In genomic region chr17:32092062-32092461, GRCh38 we compare ENCODE assay signal across 4 cellular contexts. TPM values are rescaled to one million over a fixed set of nuclear protein-coding genes. Genes with fewer than 3 reads are reported as not detected.
A peak's percentile ranks its signal among the peaks of the same experiment; 100 is the strongest.
DNase-seq lines count a peak whose midpoint lies in the region; ATAC-seq, FAIRE-seq and TF ChIP-seq lines count a peak whose summit lies in the region.
"Not testable (repeated sequence)": the region's sequence is repeated elsewhere in the genome, so short reads cannot be mapped to it uniquely, and the experiment has no call there.

No MANE protein-coding gene starts in this region.

- H2BK12ac ChIP-seq in H9 (ENCODE audit: insufficient read length, low read depth, low read length); neuronal stem cell (ENCODE audit: low read length): not testable (repeated sequence)
- H2BK12ac ChIP-seq in H1 (ENCODE audit: low read depth, low read length), result peak overlapping the region; percentile 90; the same call in 1 of the 2 replicates

- H3K4me3 Mint-ChIP-seq in H9, WTC11: not testable (repeated sequence)

- H3K4me2 ChIP-seq in H9 (ENCODE audit: insufficient read depth, insufficient read length, low read length); H1 (ENCODE audit: insufficient read depth in 1 of 2, low read depth in 2 of 2, low read length in 2 of 2); neuronal stem cell (ENCODE audit: insufficient read depth, low read length, poor library complexity, severe bottlenecking): not testable (repeated sequence)

- not testable (repeated sequence) for H3K36me3 Mint-ChIP-seq in H9 (ENCODE audit: insufficient read depth in 1 of 3, low read depth in 3 of 3); WTC11

- FAIRE-seq in H1 (lab: Jason Lieb, UNC), result not testable (repeated sequence)

- TF ChIP-seq CTCF in H9 (conservative IDR thresholded peaks at IDR 0.05); WTC11 (IDR thresholded peaks at IDR 0.05); H1 (IDR thresholded peaks at IDR 0.05; ENCODE audit: control extremely low read depth in 1 of 3, insufficient read depth in 1 of 3, low read depth in 1 of 3, low read length in 3 of 3): not testable (repeated sequence)

- not testable (repeated sequence) for H3K18ac ChIP-seq in H9 (ENCODE audit: insufficient read length, low read depth, low read length); H1 (ENCODE audit: extremely low read depth, low read length)
- H3K18ac ChIP-seq in neuronal stem cell (ENCODE audit: low read length), result peak overlapping the region; percentile 52

- H2AFZ ChIP-seq in H9 (ENCODE audit: low read length); H1 (ENCODE audit: low read length); neuronal stem cell (ENCODE audit: low read length): not testable (repeated sequence)

- H3K4me1 Mint-ChIP-seq in H9, WTC11: not testable (repeated sequence)

- ATAC-seq in WTC11, result not testable (repeated sequence)

- not testable (repeated sequence) for H3K79me1 ChIP-seq in H9 (ENCODE audit: insufficient read depth, low read depth, low read length, poor library complexity, severe bottlenecking); H1 (ENCODE audit: low read depth, low read length); neuronal stem cell (ENCODE audit: low read depth, low read length)

- H3K27ac Mint-ChIP-seq in H9, result peak overlapping the region in 1 of 3 experiments; percentile 27; a peak in 3 of 7 replicates
- 0 out of 2 replicates have a peak overlapping the region, but pooled peaks have one; percentile 31 for H3K27ac Mint-ChIP-seq in WTC11

- not testable (repeated sequence) for H3K4me1 ChIP-seq in H9 (ENCODE audit: insufficient read depth, low read length); H1 (replicated peaks in 1 of 4; ENCODE audit: control insufficient read depth in 3 of 4, insufficient read depth in 4 of 4, low read length in 3 of 4); neuronal stem cell (ENCODE audit: control insufficient read depth in 2 of 2, insufficient read depth in 1 of 2, low read depth in 1 of 2, low read length in 2 of 2)

- not testable (repeated sequence) for H3T11ph ChIP-seq in H9 (ENCODE audit: low read length)

- H3K27me3 Mint-ChIP-seq in H9 (ENCODE audit: low read depth); WTC11 (ENCODE audit: low read depth): not testable (repeated sequence)

- not testable (repeated sequence) for H4K20me1 ChIP-seq in H9 (ENCODE audit: control insufficient read depth, insufficient read depth, insufficient read length); H1 (replicated peaks in 1 of 2; ENCODE audit: control insufficient read depth in 1 of 2, insufficient read depth in 2 of 2, low read length in 2 of 2)

- CTCF ChIA-PET in WTC11 (lab: Charles Lee); H1 (lab: Charles Lee; ENCODE audit: partially characterized antibody): not testable (repeated sequence)

- H3K79me2 ChIP-seq in H9 (ENCODE audit: insufficient read depth, low read length); H1 (ENCODE audit: control insufficient read depth in 1 of 2, insufficient read depth in 2 of 2, low read length in 2 of 2): not testable (repeated sequence)

- H2AK5ac ChIP-seq in H9 (ENCODE audit: insufficient read length, low read length); neuronal stem cell (ENCODE audit: low read depth, low read length): not testable (repeated sequence)
- H2AK5ac ChIP-seq in H1 (ENCODE audit: low read depth, low read length), result peak overlapping the region; percentile 54; the same call in 1 of the 2 replicates

- peak; percentile 4 for DNase-seq in H9
- DNase-seq in WTC11 (ENCODE audit: low spot score); neuronal stem cell (ENCODE audit: low spot score): not testable (repeated sequence)
- DNase-seq in H1 (ENCODE audit: low read depth in 1 of 2, low spot score in 2 of 2), result peak in 1 of 2 experiments; percentile 14

- H3K27me3 ChIP-seq in H9 (ENCODE audit: insufficient read depth, low read length); H1 (replicated peaks in 1 of 4; ENCODE audit: control insufficient read depth in 3 of 4, extremely low read depth in 1 of 4, insufficient read depth in 3 of 4, low read length in 3 of 4); neuronal stem cell (ENCODE audit: control insufficient read depth in 3 of 3, insufficient read depth in 3 of 3, low read depth in 1 of 3, low read length in 3 of 3): not testable (repeated sequence)

- not testable (repeated sequence) for H4K8ac ChIP-seq in H9 (replicated peaks; ENCODE audit: insufficient read length, low read depth, low read length); H1 (ENCODE audit: extremely low read depth, insufficient read depth, low read length); neuronal stem cell (ENCODE audit: low read depth, low read length)

- TF ChIP-seq RAD21 in H1 (IDR thresholded peaks at IDR 0.05 in 1 of 2, conservative IDR thresholded peaks at IDR 0.05 in 1 of 2; ENCODE audit: low read depth in 2 of 2, low read length in 2 of 2), result not testable (repeated sequence)

- H2BK120ac ChIP-seq in H9 (ENCODE audit: low read depth, low read length, poor library complexity, severe bottlenecking); H1 (replicated peaks; ENCODE audit: low read depth, low read length); neuronal stem cell (ENCODE audit: low read depth, low read length): not testable (repeated sequence)

- no CpG with 5 or more reads among the region's 1 CpG for WGBS in H9 (ENCODE audit: extremely low coverage, insufficient read length, low lambda C conversion rate)
- 78% methylated on average over 1 of the region's 1 CpG; no CpG with 5 or more reads in 1 of the 2 experiments for WGBS in H1 (ENCODE audit: extremely low coverage in 1 of 2, insufficient coverage in 1 of 2, insufficient read length in 1 of 2, insufficient replicate concordance in 2 of 2, low coverage in 1 of 2, low lambda C conversion rate in 2 of 2, missing lambda C conversion rate in 1 of 2), 2 experiments
- WGBS in neuronal stem cell (ENCODE audit: extremely low coverage in 2 of 2, insufficient read length in 2 of 2, insufficient replicate concordance in 1 of 2), 2 donors, result no CpG with 5 or more reads among the region's 1 CpG

- not testable (repeated sequence) for H4K91ac ChIP-seq in H9 (ENCODE audit: insufficient read length, low read depth, low read length); H1 (replicated peaks; ENCODE audit: insufficient read length, low read length); neuronal stem cell (ENCODE audit: low read depth, low read length, poor library complexity)

- POLR2A ChIA-PET in WTC11 (lab: Charles Lee); H1 (lab: Charles Lee; ENCODE audit: partially characterized antibody): not testable (repeated sequence)

- not testable (repeated sequence) for H3K4me3 ChIP-seq in H1 (ENCODE audit: extremely low read depth in 1 of 4, insufficient read depth in 2 of 4, low read depth in 3 of 4, low read length in 4 of 4); neuronal stem cell (ENCODE audit: low read length in 2 of 2)

- not testable (repeated sequence) for H3K4ac ChIP-seq in H9 (ENCODE audit: low read depth, low read length); H1 (replicated peaks; ENCODE audit: insufficient read length, low read depth, low read length); neuronal stem cell (ENCODE audit: low read length)

- H3K9me3 Mint-ChIP-seq in H9, WTC11: not testable (repeated sequence)

- H3K9me3 ChIP-seq in H9 (ENCODE audit: control insufficient read depth, low read depth, low read length); H1 (ENCODE audit: insufficient read depth in 2 of 2, low read depth in 1 of 2, low read length in 1 of 2); neuronal stem cell (replicated peaks in 1 of 2; ENCODE audit: control insufficient read depth in 2 of 2, insufficient read depth in 1 of 2, low read depth in 1 of 2, low read length in 2 of 2): not testable (repeated sequence)

- H3K27ac ChIP-seq in H9 (ENCODE audit: insufficient read length, low read depth, low read length); H1 (ENCODE audit: low read depth, low read length); neuronal stem cell (replicated peaks; ENCODE audit: low read length): not testable (repeated sequence)

- H3K36me3 ChIP-seq in H1 (ENCODE audit: control insufficient read depth in 2 of 4, insufficient read depth in 4 of 4, low read length in 3 of 4); neuronal stem cell (replicated peaks in 1 of 2; ENCODE audit: control insufficient read depth in 2 of 2, insufficient read depth in 2 of 2, low read length in 2 of 2): not testable (repeated sequence)

- not testable (repeated sequence) for H3K23me2 ChIP-seq in H9 (ENCODE audit: insufficient read length, low read depth, low read length, poor library complexity, severe bottlenecking); H1 (ENCODE audit: low read depth, low read length)

- TF ChIP-seq POLR2A in H1 (IDR thresholded peaks at IDR 0.05; ENCODE audit: control extremely low read depth in 1 of 2, low read depth in 2 of 2, low read length in 2 of 2), result not testable (repeated sequence)

- not testable (repeated sequence) for H3K56ac ChIP-seq in H9 (ENCODE audit: insufficient read length, low read depth, low read length); H1 (replicated peaks; ENCODE audit: insufficient read length, low read depth, low read length)

- H3K14ac ChIP-seq in H9 (ENCODE audit: insufficient read depth, low read length); H1 (ENCODE audit: insufficient read length); neuronal stem cell (ENCODE audit: low read length): not testable (repeated sequence)

- TF ChIP-seq EP300 in H1 (IDR thresholded peaks at IDR 0.05; ENCODE audit: borderline replicate concordance in 1 of 2, low read depth in 2 of 2, low read length in 2 of 2), result not testable (repeated sequence)

- H4K5ac ChIP-seq in H9 (ENCODE audit: insufficient read length, low read depth, low read length); H1 (ENCODE audit: insufficient read length, low read depth, low read length): not testable (repeated sequence)

- not testable (repeated sequence) for H2BK5ac ChIP-seq in H9 (ENCODE audit: insufficient read length, low read length); neuronal stem cell (ENCODE audit: low read length)
- 0 out of 2 replicates have a peak overlapping the region, but pooled peaks have one; percentile 83 for H2BK5ac ChIP-seq in H1 (ENCODE audit: low read depth, low read length)

- not testable (repeated sequence) for H3K23ac ChIP-seq in H9 (ENCODE audit: insufficient read length, low read depth, low read length); H1 (ENCODE audit: insufficient read length); neuronal stem cell (ENCODE audit: low read depth, low read length, poor library complexity)

- not testable (repeated sequence) for H3K9ac ChIP-seq in H9 (ENCODE audit: extremely low read depth, insufficient read length, low read length); H1 (replicated peaks in 1 of 4; ENCODE audit: extremely low read depth in 1 of 4, low read depth in 3 of 4, low read length in 3 of 4)
- H3K9ac ChIP-seq in neuronal stem cell (ENCODE audit: low read depth, low read length, poor library complexity), result peak overlapping the region; percentile 2

- H2BK15ac ChIP-seq in H9 (ENCODE audit: low read depth, low read length); neuronal stem cell (ENCODE audit: low read length): not testable (repeated sequence)
- H2BK15ac ChIP-seq in H1 (ENCODE audit: low read length), result peak overlapping the region; percentile 97; the same call in 1 of the 2 replicates

- H2BK20ac ChIP-seq in H9 (ENCODE audit: low read depth, low read length, poor library complexity, severe bottlenecking); H1 (ENCODE audit: low read length): not testable (repeated sequence)

RNA-seq across cellular contexts. Expression of gene RHOT1, which starts 50.2 kb away (rescaled TPM):
- total RNA-seq in H9 (2021), result 24.4 and 24.9 TPM in 2 replicates
- 28.9 to 32.8 TPM (median 32.4 TPM) in 3 replicates for total RNA-seq in WTC11 (2021)
- total RNA-seq in H1 (2021; fragmentation: NEBNext Ultra II Directional; extraction: Animal tissue kit (Norgen Biotek cat#: 25700)), result 30.6 and 34.2 TPM in 2 replicates
- 18.4 and 38.2 TPM in 2 replicates for polyA plus RNA-seq in H1 (2011; rRNA removed)
- polyA plus RNA-seq in H1 (2011; cell fraction: cytosol; rRNA removed), result 45.7 TPM
- 13.9 TPM for polyA plus RNA-seq in H1 (2011; cell fraction: nucleus; rRNA removed)
- polyA plus RNA-seq in H1 (2012, experiment 1 of 2), result 15.7 to 35.2 TPM (median 19.5 TPM) in 4 replicates
- 3.7 TPM for polyA plus RNA-seq in H1 (2012, experiment 2 of 2)
- polyA plus RNA-seq in H1 (2013, experiment 1 of 2), result 27.4 TPM
- 28.2 TPM for polyA plus RNA-seq in H1 (2013, experiment 2 of 2)
- 44.4 and 59.6 TPM in 2 replicates for polyA minus RNA-seq in H1 (2011; rRNA and poly(A)+ RNA removed)
- 25.5 TPM for polyA minus RNA-seq in H1 (2011; cell fraction: cytosol; rRNA and poly(A)+ RNA removed)
- polyA minus RNA-seq in H1 (2011; cell fraction: nucleus; rRNA and poly(A)+ RNA removed), result 58.2 TPM
- polyA plus RNA-seq in neuronal stem cell (2013, experiment 1 of 2), result 31.5 TPM
- polyA plus RNA-seq in neuronal stem cell (2013, experiment 2 of 2), result 32.5 TPM
